In genomic region chr1:93969887-93970286, GRCh38 we compare ENCODE assay signal across 26 cellular contexts.
"Had no signal": no experiment of that assay in that cellular context is flagged by ENCODE, and none has a peak within 500 bp of the region (broad histone marks: within the 10 kb centered on the region; RNA-seq: fewer than 3 reads in every experiment).

No MANE protein-coding gene starts in this region.

- H3K27ac ChIP-seq: stomach, suprapubic skin, testis, thoracic aorta, thyroid gland, tibial artery, tibial nerve, transverse colon, upper lobe of left lung, upper lobe of right lung, uterus, vagina had no signal

- ATAC-seq: stimulated activated effector memory CD8-positive, alpha-beta T cell treated with anti-CD3 and anti-CD28 coated beads, Interleukin-12 subunit alpha, Interleukin-12 subunit beta, amount 100 ng/mL, for 72 hours; stimulated activated memory B cell treated with anti-CD40 and anti-IgM and Interleukin-4, amounts not matched to agents 10 μg/mL and 1 μg/mL and 100 μg/mL, for 72 hours; stimulated activated naive B cell treated with anti-CD40 and anti-IgM and Interleukin-4, amounts not matched to agents 10 μg/mL and 1 μg/mL and 100 μg/mL, for 72 hours; stimulated activated naive CD8-positive, alpha-beta T cell treated with anti-CD3 and anti-CD28 coated beads, Interleukin-15, amount 100 ng/mL, for 72 hours; stimulated activated naive CD8-positive, alpha-beta T cell treated with anti-CD3 and anti-CD28 coated beads, Interleukin-15, Interleukin-2, amounts not matched to agents 100 U/mL and 50 U/mL, for 24 hours; upper lobe of right lung had no signal

- H3K4me1 ChIP-seq: stomach, testis, thyroid gland, tibial artery, tibial nerve, transverse colon, upper lobe of left lung, upper lobe of right lung, uterus, vagina had no signal

- H3K4me3 ChIP-seq: stomach, suprapubic skin, testis, thoracic aorta, thyroid gland, tibial artery, tibial nerve, transverse colon, upper lobe of left lung, upper lobe of right lung, uterus, vagina had no signal

- H3K9me3 ChIP-seq: stomach, suprapubic skin, testis, thoracic aorta, thyroid gland, tibial artery, tibial nerve, transverse colon, upper lobe of left lung, upper lobe of right lung, uterus, vagina had no signal

- DNase-seq: stimulated activated CD4-positive, alpha-beta T cell treated with anti-CD3 and anti-CD28 coated beads, Interleukin-2, amount 100 ng/mL, for 48 hours; stimulated activated CD4-positive, alpha-beta T cell treated with anti-CD3 and anti-CD28 coated beads, Interleukin-4, amount 100 ng/mL, for 1 hour; stimulated activated CD4-positive, alpha-beta T cell treated with anti-CD3 and anti-CD28 coated beads, Interleukin-4, amount 100 ng/mL, for 24 hours; stimulated activated CD4-positive, alpha-beta T cell treated with anti-CD3 and anti-CD28 coated beads, Interleukin-4, amount 100 ng/mL, for 4 hours; stimulated activated CD8-positive, alpha-beta memory T cell treated with anti-CD3 and anti-CD28 coated beads, Interleukin-4, amount 100 ng/mL, for 48 hours; stimulated activated naive B cell treated with anti-CD40 and anti-IgM and Interleukin-4, amounts not matched to agents 10 μg/mL and 1 μg/mL and 100 μg/mL, for 72 hours; stimulated activated naive CD4-positive, alpha-beta T cell; stimulated activated naive CD4-positive, alpha-beta T cell treated with Interleukin-2 at 50 U/mL for 16 hours; stimulated activated naive CD8-positive, alpha-beta T cell treated with anti-CD3 and anti-CD28 coated beads, Interleukin-15, amount 100 ng/mL, for 72 hours; stimulated activated naive CD8-positive, alpha-beta T cell treated with anti-CD3 and anti-CD28 coated beads, Interleukin-15, Interleukin-2, amounts not matched to agents 100 U/mL and 50 U/mL, for 24 hours; stomach; substantia nigra; testis; thyroid gland; tibial artery; transverse colon; trophoblast cell; upper lobe of left lung; upper lobe of right lung; uterus had no signal

- H3K27me3 ChIP-seq: stomach, suprapubic skin, testis, thyroid gland, tibial artery, tibial nerve, transverse colon, upper lobe of left lung, upper lobe of right lung, uterus, vagina had no signal

- H3K36me3 ChIP-seq: stomach, suprapubic skin, thoracic aorta, thyroid gland, tibial artery, tibial nerve, transverse colon, upper lobe of left lung, upper lobe of right lung, uterus, vagina had no signal
